ENCODE assay signal across 32 cellular contexts in the genomic region with DNA sequence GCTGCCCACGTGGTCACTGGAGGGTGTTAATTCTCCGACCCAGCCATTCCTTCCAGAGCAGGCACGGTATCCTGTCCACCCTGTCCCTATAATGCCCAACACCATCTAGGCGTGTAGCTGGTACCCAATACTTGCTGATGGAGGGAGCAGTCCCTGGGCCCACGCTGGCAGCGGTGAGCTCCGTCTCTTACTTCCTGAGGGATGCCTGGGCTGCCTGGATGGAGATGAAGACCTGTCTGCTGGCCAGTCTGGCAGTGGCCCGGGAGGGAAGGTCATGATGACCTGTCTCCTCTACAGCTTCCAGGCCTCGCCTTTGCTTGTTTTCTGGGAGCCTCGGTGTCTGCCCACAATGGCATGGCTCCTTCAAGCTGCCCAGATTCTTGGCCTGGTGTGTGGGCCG.
DNase-seq lines count a peak whose midpoint lies in the region; ATAC-seq, FAIRE-seq and TF ChIP-seq lines count a peak whose summit lies in the region.
"Had no signal": no experiment of that assay in that cellular context is flagged by ENCODE, and none has a peak within 500 bp of the region (broad histone marks: within the 10 kb centered on the region; RNA-seq: fewer than 3 reads in every experiment).

No MANE protein-coding gene starts in this region.

- POLR2A ChIA-PET in K562 (lab: Yijun Ruan, JAX) = interaction anchor here (0.7 kb wide), 1 partner anchor 118 kb away, joined by 3 read pairs; no protein-coding TSS in a partner anchor

- peaks cover 21% of the 10 kb centered on the region for H3K4me1 Mint-ChIP-seq in type B pancreatic cell (ENCODE audit: unreplicated experiment)
- H3K4me1 Mint-ChIP-seq in activated T-helper 2 cell treated with anti-CD3 and anti-CD28 coated beads, Interferon-gamma antibody, Interleukin-2, Interleukin-4, amounts not matched to agents 10 μg/mL and 5 μg/mL and 100 μg/mL, durations not matched to agents 14 hours and 24 hours and 36 hours (ENCODE audit: low read depth) = peaks cover 29% of the 10 kb centered on the region
- H3K4me1 Mint-ChIP-seq in activated T-helper 17 cell treated with anti-CD3 and anti-CD28 coated beads, Interleukin-2, amount 50 U/mL, for 72 hours = peaks cover 25% of the 10 kb centered on the region

- H3K36me3 Mint-ChIP-seq in type B pancreatic cell = no peaks in the 10 kb centered on the region
- peaks cover 15% of the 10 kb centered on the region for H3K36me3 Mint-ChIP-seq in activated T-helper 2 cell treated with anti-CD3 and anti-CD28 coated beads, Interferon-gamma antibody, Interleukin-2, Interleukin-4, amounts not matched to agents 10 μg/mL and 5 μg/mL and 100 μg/mL, durations not matched to agents 14 hours and 24 hours and 36 hours (ENCODE audit: low read depth)
- H3K36me3 Mint-ChIP-seq in activated T-helper 17 cell treated with anti-CD3 and anti-CD28 coated beads, Interleukin-2, amount 50 U/mL, for 72 hours (ENCODE audit: low read depth) = no peaks in the 10 kb centered on the region
- H3K36me3 Mint-ChIP-seq: CD4-positive, CD25-positive, alpha-beta regulatory T cell had no signal

- no peak overlapping the region for H2AFZ ChIP-seq in K562 (ENCODE audit: low read depth, low read length)

- peaks cover 8 to 24% of the 10 kb centered on the region in 2 experiments; a peak in 4 of 5 replicates for H3K27me3 ChIP-seq in K562 (ENCODE audit: control insufficient read depth in 2 of 2, insufficient read depth in 2 of 2, low read length in 2 of 2)
- H3K27me3 ChIP-seq: heart left ventricle, ovary, suprapubic skin had no signal

- H3K36me3 ChIP-seq in K562 (ENCODE audit: control insufficient read depth, insufficient read depth, low read length) = no peaks in the 10 kb centered on the region
- H3K36me3 ChIP-seq: esophagus muscularis mucosa, HAP-1, heart left ventricle, lower lobe of right lung, ovary, suprapubic skin had no signal

- no peaks in the 10 kb centered on the region for H3K79me2 ChIP-seq in K562 (ENCODE audit: control insufficient read depth, insufficient read depth, low read length)

- peak overlapping the region; percentile 78 for H3K4me3 Mint-ChIP-seq in type B pancreatic cell
- H3K4me3 Mint-ChIP-seq in activated T-helper 2 cell treated with anti-CD3 and anti-CD28 coated beads, Interferon-gamma antibody, Interleukin-2, Interleukin-4, amounts not matched to agents 10 μg/mL and 5 μg/mL and 100 μg/mL, durations not matched to agents 14 hours and 24 hours and 36 hours (ENCODE audit: low read depth) = no peak overlapping the region
- no peak overlapping the region for H3K4me3 Mint-ChIP-seq in activated T-helper 17 cell treated with anti-CD3 and anti-CD28 coated beads, Interleukin-2, amount 50 U/mL, for 72 hours
- H3K4me3 Mint-ChIP-seq: activated CD4-positive, alpha-beta T cell treated with anti-CD3 and anti-CD28 coated beads, Interleukin-2, amount 10 ng/mL, durations not matched to agents 24 days and 14 days; activated T-cell treated with anti-CD3 and anti-CD28 coated beads, Interleukin-2, amount 50 U/mL, for 4 hours; stimulated activated effector memory CD8-positive, alpha-beta T cell treated with anti-CD3 and anti-CD28 coated beads, Interleukin-12 subunit alpha, Interleukin-12 subunit beta, amount 100 ng/mL, for 72 hours had no signal

- no peak overlapping the region for H3K4me2 ChIP-seq in K562 (ENCODE audit: insufficient read depth, low read length)

- peaks cover 4% of the 10 kb centered on the region for H3K9me3 Mint-ChIP-seq in type B pancreatic cell
- peaks cover 9% of the 10 kb centered on the region for H3K9me3 Mint-ChIP-seq in activated T-helper 2 cell treated with anti-CD3 and anti-CD28 coated beads, Interferon-gamma antibody, Interleukin-2, Interleukin-4, amounts not matched to agents 10 μg/mL and 5 μg/mL and 100 μg/mL, durations not matched to agents 14 hours and 24 hours and 36 hours
- no peaks in the 10 kb centered on the region for H3K9me3 Mint-ChIP-seq in activated T-helper 17 cell treated with anti-CD3 and anti-CD28 coated beads, Interleukin-2, amount 50 U/mL, for 72 hours
- H3K9me3 Mint-ChIP-seq: activated T-cell treated with anti-CD3 and anti-CD28 coated beads, Interleukin-2, amount 50 U/mL, for 4 hours; stimulated activated effector memory CD8-positive, alpha-beta T cell treated with anti-CD3 and anti-CD28 coated beads, Interleukin-12 subunit alpha, Interleukin-12 subunit beta, amount 100 ng/mL, for 72 hours had no signal

- TF ChIP-seq CTCF in K562 (IDR thresholded peaks at IDR 0.05 in 2 of 3, conservative IDR thresholded peaks at IDR 0.05 in 1 of 3; ENCODE audit: insufficient read depth in 2 of 3, low read depth in 1 of 3, low read length in 3 of 3) (no peak), type B pancreatic cell (conservative IDR thresholded peaks at IDR 0.05) (no peak)

- intact Hi-C loops in K562 (cut with micrococcal nuclease) (no loop called here), left colon (cut with DNase I, micrococcal nuclease) (no loop called here)
- intact Hi-C loops in activated T-helper 2 cell treated with anti-CD3 and anti-CD28 coated beads, Interferon-gamma antibody, Interleukin-2, Interleukin-4, amounts not matched to agents 10 μg/mL and 5 μg/mL and 100 μg/mL, durations not matched to agents 14 hours and 24 hours and 36 hours (cut with micrococcal nuclease) = loop anchor here (2.0 kb wide), 2 partner anchors 39 to 55 kb away; no protein-coding TSS in a partner anchor

- DNase-seq in activated CD8-positive, alpha-beta memory T cell treated with anti-CD3 and anti-CD28 coated beads for 24 hours = peak; percentile 52
- DNase-seq in activated CD8-positive, alpha-beta memory T cell treated with anti-CD3 and anti-CD28 coated beads, Interleukin-2, amount 50 U/mL, for 48 hours = no peak
- no peak for DNase-seq in K562 (ENCODE audit: extremely low read depth in 1 of 4, low spot score in 3 of 4)
- no peak for DNase-seq in left colon
- no peak for DNase-seq in type B pancreatic cell (ENCODE audit: extremely low spot score, unreplicated experiment)
- no peak for DNase-seq in activated T-helper 2 cell treated with anti-CD3 and anti-CD28 coated beads, Interferon-gamma antibody, Interleukin-2, Interleukin-4, amounts not matched to agents 10 μg/mL and 5 μg/mL and 100 μg/mL, durations not matched to agents 14 hours and 24 hours and 36 hours (ENCODE audit: low spot score)
- DNase-seq: 8988T; activated naive CD4-positive, alpha-beta T cell; activated T-cell treated with anti-CD3 and anti-CD28 coated beads, Interleukin-2, amount 50 U/mL, for 4 hours; CD4-positive, CD25-positive, alpha-beta regulatory T cell; central memory CD4-positive, alpha-beta T cell; cortex of kidney; foreskin melanocyte; heart left ventricle; kidney glomerular epithelial cell; lower lobe of right lung; NCI-H1436; NCI-H2081 treated with DMSO at 0.1 percent for 48 hours; NCI-H345; NCI-H69; ovary; SIG-M5; T-helper 9 cell had no signal

- H3K9me1 ChIP-seq in K562 (ENCODE audit: control insufficient read depth, insufficient read depth, low read length) = no peaks in the 10 kb centered on the region

- H3K9ac ChIP-seq in K562 (ENCODE audit: insufficient read depth in 1 of 2, low read depth in 2 of 2, low read length in 2 of 2) = no peak overlapping the region

- TF ChIP-seq EP300 in K562 (IDR thresholded peaks at IDR 0.05; ENCODE audit: low read length) = no peak

- BruUV-seq in K562 (replicated peaks; lab: Mats Ljungman, UMichigan) = no TSS peak

- 3% methylated on average over 11 of the region's 11 CpGs for WGBS in K562 (ENCODE audit: insufficient coverage, low coverage, missing lambda C conversion rate)

- in situ Hi-C loops in K562 (cut with MboI) = no loop called here

- H3K4me3 ChIP-seq in K562 = no peak overlapping the region
- H3K4me3 ChIP-seq: esophagus muscularis mucosa, HAP-1, heart left ventricle, lower lobe of right lung, ovary, suprapubic skin had no signal

- H3K9me3 ChIP-seq in K562 (replicated peaks; ENCODE audit: control insufficient read depth, insufficient read depth, low read depth, low read length) = no peaks in the 10 kb centered on the region
- H3K9me3 ChIP-seq: HAP-1, ovary, suprapubic skin had no signal

- no peak for TF ChIP-seq POLR2A in K562 (conservative IDR thresholded peaks at IDR 0.05)

- H4K20me1 ChIP-seq in K562 (replicated peaks; ENCODE audit: control insufficient read depth, insufficient read depth, low read length) = no peaks in the 10 kb centered on the region

- TF ChIP-seq RAD21 in K562 (CRISPR knock-in tag; conservative IDR thresholded peaks at IDR 0.05 in 1 of 2, IDR thresholded peaks at IDR 0.05 in 1 of 2) = no peak

- peaks cover 6% of the 10 kb centered on the region for H3K27me3 Mint-ChIP-seq in type B pancreatic cell
- H3K27me3 Mint-ChIP-seq in activated T-helper 2 cell treated with anti-CD3 and anti-CD28 coated beads, Interferon-gamma antibody, Interleukin-2, Interleukin-4, amounts not matched to agents 10 μg/mL and 5 μg/mL and 100 μg/mL, durations not matched to agents 14 hours and 24 hours and 36 hours (ENCODE audit: low read depth) = no peaks in the 10 kb centered on the region
- H3K27me3 Mint-ChIP-seq in activated T-helper 17 cell treated with anti-CD3 and anti-CD28 coated beads, Interleukin-2, amount 50 U/mL, for 72 hours = no peaks in the 10 kb centered on the region
- H3K27me3 Mint-ChIP-seq: activated CD4-positive, alpha-beta T cell treated with anti-CD3 and anti-CD28 coated beads, Interleukin-2, amount 10 ng/mL, durations not matched to agents 24 days and 14 days; CD4-positive, CD25-positive, alpha-beta regulatory T cell had no signal

- H3K27ac ChIP-seq in K562 (ENCODE audit: extremely low read depth, low read depth, low read length) = no peak overlapping the region
- H3K27ac ChIP-seq: esophagus muscularis mucosa, heart left ventricle, lower lobe of right lung, ovary, suprapubic skin had no signal

- CTCF ChIA-PET in K562 (lab: Yijun Ruan, JAX; ENCODE audit: low intra/inter-chr PET ratio) = no interaction called here

- ATAC-seq in K562 (no peak), left colon (peak; percentile 17), HG02642 (IDR thresholded peaks at IDR 0.05; ENCODE audit: poor library complexity, unreplicated experiment) (no peak)
- no peak for ATAC-seq in activated T-helper 17 cell treated with anti-CD3 and anti-CD28 coated beads, Interleukin-2, amount 50 U/mL, for 72 hours (replicated peaks)
- ATAC-seq: heart left ventricle; Panc1; stimulated activated effector memory CD8-positive, alpha-beta T cell treated with anti-CD3 and anti-CD28 coated beads, Interleukin-12 subunit alpha, Interleukin-12 subunit beta, amount 100 ng/mL, for 72 hours had no signal

- no peaks in the 10 kb centered on the region for H3K4me1 ChIP-seq in K562 (replicated peaks in 1 of 2; ENCODE audit: control insufficient read depth in 2 of 2, insufficient read depth in 2 of 2, low read length in 2 of 2)
- H3K4me1 ChIP-seq: HAP-1 had no signal

- peak overlapping the region; percentile 75 for H3K27ac Mint-ChIP-seq in type B pancreatic cell
- no peak overlapping the region for H3K27ac Mint-ChIP-seq in activated T-helper 2 cell treated with anti-CD3 and anti-CD28 coated beads, Interferon-gamma antibody, Interleukin-2, Interleukin-4, amounts not matched to agents 10 μg/mL and 5 μg/mL and 100 μg/mL, durations not matched to agents 14 hours and 24 hours and 36 hours
- no peak overlapping the region for H3K27ac Mint-ChIP-seq in activated T-helper 17 cell treated with anti-CD3 and anti-CD28 coated beads, Interleukin-2, amount 50 U/mL, for 72 hours
- H3K27ac Mint-ChIP-seq: nephron; stimulated activated effector memory CD8-positive, alpha-beta T cell treated with anti-CD3 and anti-CD28 coated beads, Interleukin-12 subunit alpha, Interleukin-12 subunit beta, amount 100 ng/mL, for 72 hours had no signal

- FAIRE-seq in K562 (lab: Jason Lieb, UNC) = no peak
